ENCODE assay signal across 1 cellular context in genomic region chr12:49827351-49828099, GRCh38.
TF ChIP-seq lines count a peak whose summit lies in the region.

No MANE protein-coding gene starts in this region.

TF ChIP-seq in HEK293, 187 proteins besides CTCF, POLR2A, EP300 and RAD21 (continued from another document):
- TF ChIP-seq PRDM10 (tag by site-specific recombination; IDR thresholded peaks at IDR 0.05) (0 out of 2 replicates have a peak, but pooled peaks have one; percentile 9), IKZF3 (tag by site-specific recombination; IDR thresholded peaks at IDR 0.05) (peak; percentile 81), ZNF184 (tag by site-specific recombination; IDR thresholded peaks at IDR 0.05) (no peak), ZNF350 (tag by site-specific recombination; IDR thresholded peaks at IDR 0.05) (no peak), GLIS1 (tag by site-specific recombination; IDR thresholded peaks at IDR 0.05) (peak; percentile 31; the same call in 1 of the 2 replicates), ZNF776 (tag by site-specific recombination; IDR thresholded peaks at IDR 0.05; ENCODE audit: borderline replicate concordance) (no peak), BCL11B (tag by site-specific recombination; IDR thresholded peaks at IDR 0.05; ENCODE audit: low read depth) (no peak), ZNF580 (tag by site-specific recombination; IDR thresholded peaks at IDR 0.05) (no peak), ZNF654 (tag by site-specific recombination; IDR thresholded peaks at IDR 0.05; ENCODE audit: low read depth) (no peak), ZNF704 (tag by site-specific recombination; IDR thresholded peaks at IDR 0.05) (no peak), ZNF223 (tag by site-specific recombination; IDR thresholded peaks at IDR 0.05) (no peak), ZNF529 (tag by site-specific recombination; IDR thresholded peaks at IDR 0.05; ENCODE audit: insufficient replicate concordance) (no peak), ZBTB8A (tag by site-specific recombination; IDR thresholded peaks at IDR 0.05) (0 out of 2 replicates have a peak, but pooled peaks have one; percentile 26), PRDM6 (tag by site-specific recombination; IDR thresholded peaks at IDR 0.05) (no peak), ZNF174 (tag by site-specific recombination; IDR thresholded peaks at IDR 0.05) (no peak), ZNF366 (tag by site-specific recombination; conservative IDR thresholded peaks at IDR 0.05) (no peak; the same call in 1 of the 2 replicates), ZNF404 (tag by site-specific recombination; IDR thresholded peaks at IDR 0.05) (no peak), MEIS1 (CRISPR knock-in tag; IDR thresholded peaks at IDR 0.05; ENCODE audit: borderline replicate concordance) (no peak), TRIM28 (IDR thresholded peaks at IDR 0.05; ENCODE audit: borderline replicate concordance, low read length) (no peak)
